Comparison of ENCODE assay signal across 28 cellular contexts in the genomic region with DNA sequence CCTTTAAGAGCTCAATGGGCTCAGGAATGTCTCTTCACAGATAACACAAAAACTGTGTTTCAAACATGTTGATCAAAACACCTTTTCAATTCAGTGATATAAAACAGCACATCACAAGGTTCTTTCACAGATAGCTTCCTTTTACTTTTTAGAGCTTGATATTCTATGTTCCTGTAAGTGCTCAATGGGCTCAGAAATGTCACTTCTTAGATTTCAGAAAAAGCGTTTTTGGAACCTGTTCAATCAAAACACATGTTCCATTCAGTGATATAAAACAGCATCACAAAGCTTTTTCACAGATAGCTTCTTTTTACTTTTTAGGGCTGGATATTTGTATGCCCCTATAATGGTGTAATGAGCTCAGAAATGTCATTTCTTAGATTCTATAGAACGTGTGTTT.
"Had no signal": no experiment of that assay in that cellular context is flagged by ENCODE, and none has a peak within 500 bp of the region (broad histone marks: within the 10 kb centered on the region; RNA-seq: fewer than 3 reads in every experiment).

No MANE protein-coding gene starts in this region.

- H3K9me3 ChIP-seq: gastrocnemius medialis, heart left ventricle had no signal

- H3K27ac ChIP-seq: brain microvascular endothelial cell, coronary artery, dorsolateral prefrontal cortex, foreskin keratinocyte, gastrocnemius medialis, WERI-Rb-1 had no signal

- H3K27me3 ChIP-seq: brain microvascular endothelial cell, dorsolateral prefrontal cortex, gastrocnemius medialis, heart left ventricle had no signal

- H3K36me3 ChIP-seq: brain microvascular endothelial cell, gastrocnemius medialis, heart left ventricle, WERI-Rb-1 had no signal

- DNase-seq: activated B cell treated with CpG ODN at 0.5 μM for 24 hours; activated CD4-positive, alpha-beta memory T cell treated with anti-CD3 and anti-CD28 coated beads for 36 hours; activated CD4-positive, alpha-beta T cell treated with anti-CD3 and anti-CD28 coated beads, Interleukin-2, amount 10 ng/mL, durations not matched to agents 24 days and 14 days; activated CD8-positive, alpha-beta memory T cell treated with anti-CD3 and anti-CD28 coated beads, Interleukin-2, amount 10 ng/mL, durations not matched to agents 7 days and 5 days; activated CD8-positive, alpha-beta memory T cell treated with anti-CD3 and anti-CD28 coated beads, Interleukin-2, amount 50 U/mL, for 4 hours; activated CD8-positive, alpha-beta T cell treated with anti-CD3 and anti-CD28 coated beads, Interleukin-2, amount 10 ng/mL, durations not matched to agents 7 days and 5 days; activated effector memory CD4-positive, alpha-beta T cell treated with anti-CD3 and anti-CD28 coated beads, Interleukin-2, amount 50 U/mL, for 16 hours; activated naive CD4-positive, alpha-beta T cell treated with anti-CD3 and anti-CD28 coated beads for 36 hours; activated naive CD8-positive, alpha-beta T cell treated with anti-CD3 and anti-CD28 coated beads, Interleukin-2, amount 10 ng/mL, durations not matched to agents 7 days and 5 days; activated T-cell treated with anti-CD3 and anti-CD28 coated beads, Interleukin-2, amount 50 U/mL, for 1 hour; activated T-cell treated with anti-CD3 and anti-CD28 coated beads, Interleukin-2, amount 50 U/mL, for 48 hours; amniotic stem cell; anterior cingulate cortex; brain microvascular endothelial cell; dorsolateral prefrontal cortex; effector memory CD4-positive, alpha-beta T cell; endodermal cell; foreskin keratinocyte; gastrocnemius medialis; glutamatergic neuron; heart left ventricle; T-helper 1 cell; T-helper 17 cell; T1000; WERI-Rb-1 had no signal

- H3K4me1 ChIP-seq: foreskin keratinocyte, gastrocnemius medialis, heart left ventricle had no signal

- H3K4me3 ChIP-seq: coronary artery, dorsolateral prefrontal cortex, gastrocnemius medialis, heart left ventricle had no signal

- ATAC-seq: activated CD4-positive, CD25-positive, alpha-beta regulatory T cell treated with anti-CD3 and anti-CD28 coated beads, Interleukin-2, amount 50 U/mL, for 24 hours; activated CD8-positive, alpha-beta memory T cell treated with anti-CD3 and anti-CD28 coated beads, Interleukin-2, amount 10 ng/mL, durations not matched to agents 7 days and 5 days; activated CD8-positive, alpha-beta T cell treated with anti-CD3 and anti-CD28 coated beads, Interleukin-2, amount 10 ng/mL, durations not matched to agents 7 days and 5 days; esophagus mucosa; foreskin keratinocyte; gastrocnemius medialis; heart left ventricle; T-helper 17 cell had no signal
